26 cellular contexts compared by ENCODE assay signal in the genomic region with DNA sequence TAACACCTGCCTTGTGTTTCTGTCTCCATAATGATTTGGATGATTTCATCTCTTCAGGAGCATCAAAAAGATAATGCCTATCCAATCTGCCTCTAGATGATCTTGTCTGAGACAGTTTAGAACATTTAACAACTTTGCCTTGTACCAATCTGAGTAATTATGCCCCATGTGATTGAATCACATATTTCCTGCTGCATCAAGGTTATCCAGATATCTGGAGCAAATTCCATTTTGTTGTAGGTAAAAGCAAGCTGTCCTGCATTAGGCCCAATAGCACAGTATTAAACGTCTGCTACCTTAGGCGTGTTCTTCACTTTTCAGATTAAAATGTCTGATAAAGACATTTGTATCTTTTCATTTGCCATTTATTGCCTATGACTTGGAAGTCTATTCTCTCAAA. TPM values are rescaled to one million over a fixed set of nuclear protein-coding genes. Genes with fewer than 3 reads are reported as not detected.
"Had no signal": no experiment of that assay in that cellular context is flagged by ENCODE, and none has a peak within 500 bp of the region (broad histone marks: within the 10 kb centered on the region; RNA-seq: fewer than 3 reads in every experiment).

No MANE protein-coding gene starts in this region.

- H3K4me3 ChIP-seq: stomach, suprapubic skin, testis, thoracic aorta, thyroid gland, tibial artery, tibial nerve, transverse colon, upper lobe of left lung, upper lobe of right lung, uterus, vagina had no signal

- H3K36me3 ChIP-seq: stomach, suprapubic skin, thoracic aorta, thyroid gland, tibial artery, tibial nerve, transverse colon, upper lobe of left lung, upper lobe of right lung, uterus, vagina had no signal

- ATAC-seq: stimulated activated effector memory CD8-positive, alpha-beta T cell treated with anti-CD3 and anti-CD28 coated beads, Interleukin-12 subunit alpha, Interleukin-12 subunit beta, amount 100 ng/mL, for 72 hours; stimulated activated memory B cell treated with anti-CD40 and anti-IgM and Interleukin-4, amounts not matched to agents 10 μg/mL and 1 μg/mL and 100 μg/mL, for 72 hours; stimulated activated naive B cell treated with anti-CD40 and anti-IgM and Interleukin-4, amounts not matched to agents 10 μg/mL and 1 μg/mL and 100 μg/mL, for 72 hours; stimulated activated naive CD8-positive, alpha-beta T cell treated with anti-CD3 and anti-CD28 coated beads, Interleukin-15, amount 100 ng/mL, for 72 hours; stimulated activated naive CD8-positive, alpha-beta T cell treated with anti-CD3 and anti-CD28 coated beads, Interleukin-15, Interleukin-2, amounts not matched to agents 100 U/mL and 50 U/mL, for 24 hours; upper lobe of right lung had no signal

- DNase-seq: stimulated activated CD4-positive, alpha-beta T cell treated with anti-CD3 and anti-CD28 coated beads, Interleukin-2, amount 100 ng/mL, for 48 hours; stimulated activated CD4-positive, alpha-beta T cell treated with anti-CD3 and anti-CD28 coated beads, Interleukin-4, amount 100 ng/mL, for 1 hour; stimulated activated CD4-positive, alpha-beta T cell treated with anti-CD3 and anti-CD28 coated beads, Interleukin-4, amount 100 ng/mL, for 24 hours; stimulated activated CD4-positive, alpha-beta T cell treated with anti-CD3 and anti-CD28 coated beads, Interleukin-4, amount 100 ng/mL, for 4 hours; stimulated activated CD8-positive, alpha-beta memory T cell treated with anti-CD3 and anti-CD28 coated beads, Interleukin-4, amount 100 ng/mL, for 48 hours; stimulated activated naive B cell treated with anti-CD40 and anti-IgM and Interleukin-4, amounts not matched to agents 10 μg/mL and 1 μg/mL and 100 μg/mL, for 72 hours; stimulated activated naive CD4-positive, alpha-beta T cell; stimulated activated naive CD4-positive, alpha-beta T cell treated with Interleukin-2 at 50 U/mL for 16 hours; stimulated activated naive CD8-positive, alpha-beta T cell treated with anti-CD3 and anti-CD28 coated beads, Interleukin-15, amount 100 ng/mL, for 72 hours; stimulated activated naive CD8-positive, alpha-beta T cell treated with anti-CD3 and anti-CD28 coated beads, Interleukin-15, Interleukin-2, amounts not matched to agents 100 U/mL and 50 U/mL, for 24 hours; stomach; substantia nigra; testis; thyroid gland; tibial artery; transverse colon; trophoblast cell; upper lobe of left lung; upper lobe of right lung; uterus had no signal

- H3K4me1 ChIP-seq: stomach, suprapubic skin, testis, thyroid gland, tibial artery, tibial nerve, transverse colon, upper lobe of left lung, upper lobe of right lung, uterus, vagina had no signal

- H3K9me3 ChIP-seq: suprapubic skin, testis, thoracic aorta, thyroid gland, tibial artery, transverse colon, upper lobe of left lung, uterus, vagina had no signal

- H3K27me3 ChIP-seq: stomach, suprapubic skin, testis, thyroid gland, tibial artery, tibial nerve, transverse colon, upper lobe of left lung, upper lobe of right lung, uterus, vagina had no signal

- H3K27ac ChIP-seq: stomach, suprapubic skin, testis, thoracic aorta, thyroid gland, tibial artery, tibial nerve, transverse colon, upper lobe of left lung, upper lobe of right lung, uterus, vagina had no signal

RNA-seq across cellular contexts. Expression of a gene that starts 54.1 kb away (rescaled TPM):
- polyA plus RNA-seq: stomach had no signal
